25 cellular contexts compared by ENCODE assay signal in the genomic region with DNA sequence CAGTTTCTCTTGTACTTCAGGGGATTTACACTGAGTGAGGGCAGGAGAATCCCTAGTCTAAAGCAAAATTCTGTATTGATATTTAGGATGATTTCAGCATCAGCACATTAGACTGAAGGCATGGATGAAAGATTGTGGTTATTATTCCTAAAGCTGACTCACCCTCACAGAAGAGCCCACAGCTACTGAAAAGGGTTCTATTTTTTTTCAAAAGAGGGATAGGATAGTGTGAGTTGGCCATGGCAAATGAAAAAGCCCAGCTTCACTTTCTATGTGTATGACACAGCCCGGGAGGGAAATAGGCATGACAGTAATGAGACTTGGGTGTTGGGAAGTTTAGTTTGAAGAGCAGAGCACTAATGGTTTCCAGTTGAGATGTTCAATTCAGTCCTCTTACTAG.
DNase-seq lines count a peak whose midpoint lies in the region; ATAC-seq, FAIRE-seq and TF ChIP-seq lines count a peak whose summit lies in the region.
"Had no signal": no experiment of that assay in that cellular context is flagged by ENCODE, and none has a peak within 500 bp of the region (broad histone marks: within the 10 kb centered on the region; RNA-seq: fewer than 3 reads in every experiment).

No MANE protein-coding gene starts in this region.

- 80 to 89% methylated on average over 1 of the region's 1 CpG for WGBS in body of pancreas, 2 donors

- H3K9me3 ChIP-seq in astrocyte (ENCODE audit: insufficient read depth, low read depth, low read length) (no peaks in the 10 kb centered on the region), osteoblast (ENCODE audit: low read depth, low read length) (no peaks in the 10 kb centered on the region), body of pancreas (no peaks in the 10 kb centered on the region)
- no peaks in the 10 kb centered on the region for H3K9me3 ChIP-seq in CD8-positive, alpha-beta memory T cell (ENCODE audit: low read length)
- H3K9me3 ChIP-seq: SK-N-SH had no signal

- FAIRE-seq in astrocyte (lab: Jason Lieb, UNC) = no peak

- peak; percentile 10 for DNase-seq in COLO829 (ENCODE audit: low spot score)
- DNase-seq in astrocyte (ENCODE audit: low read depth) = peak; percentile 78
- no peak for DNase-seq in neural crest cell (ENCODE audit: low read depth, low spot score)
- DNase-seq in osteoblast (ENCODE audit: insufficient read length, low spot score, missing footprints) = no peak
- no peak for DNase-seq in body of pancreas
- DNase-seq in CD8-positive, alpha-beta memory T cell = no peak
- DNase-seq: activated CD4-positive, CD25-positive, alpha-beta regulatory T cell treated with anti-CD3 and anti-CD28 coated beads, Interleukin-2, amount 50 U/mL, for 72 hours; activated CD8-positive, alpha-beta T cell treated with anti-CD3 and anti-CD28 coated beads for 36 hours; activated gamma-delta T cell; glutamatergic neuron; GM23248; islet precursor cell; NCI-H1105 treated with DMSO at 0.1 percent for 48 hours; NCI-H1930; NCI-H774; right cardiac atrium; SK-N-SH; stimulated activated CD4-positive, alpha-beta T cell treated with anti-CD3 and anti-CD28 coated beads, Interleukin-2, amount 100 ng/mL, for 48 hours; T-helper 17 cell had no signal

- intact Hi-C loops in body of pancreas (cut with DNase I) = no loop called here

- TF ChIP-seq POLR2A in body of pancreas (IDR thresholded peaks at IDR 0.05) = no peak

- TF ChIP-seq CTCF in astrocyte (IDR thresholded peaks at IDR 0.05; ENCODE audit: insufficient read depth, low read depth, low read length) (no peak), neural crest cell (conservative IDR thresholded peaks at IDR 0.05) (no peak), osteoblast (IDR thresholded peaks at IDR 0.05; ENCODE audit: extremely low read depth, low read depth, low read length) (no peak), body of pancreas (IDR thresholded peaks at IDR 0.05) (no peak)

- no peak overlapping the region for H2AFZ ChIP-seq in astrocyte (ENCODE audit: low read depth, low read length)
- H2AFZ ChIP-seq in osteoblast (ENCODE audit: low read length) = no peak overlapping the region
- H2AFZ ChIP-seq: GM23248, parathyroid adenoma had no signal

- peaks cover 5% of the 10 kb centered on the region for H3K36me3 Mint-ChIP-seq in astrocyte (ENCODE audit: low read depth, unreplicated experiment)
- H3K36me3 Mint-ChIP-seq in neural crest cell (ENCODE audit: low read depth) = no peaks in the 10 kb centered on the region
- no peaks in the 10 kb centered on the region for H3K36me3 Mint-ChIP-seq in CD8-positive, alpha-beta memory T cell

- H3K4me1 Mint-ChIP-seq in astrocyte (ENCODE audit: low read depth, unreplicated experiment) (peaks cover 48% of the 10 kb centered on the region), neural crest cell (peaks cover 6% of the 10 kb centered on the region)
- H3K4me1 Mint-ChIP-seq in CD8-positive, alpha-beta memory T cell = no peaks in the 10 kb centered on the region
- H3K4me1 Mint-ChIP-seq: IgD-negative memory B cell, T-helper 17 cell had no signal

- POLR2A ChIA-PET in CD8-positive, alpha-beta memory T cell (lab: Charles Lee) = no interaction called here

- no peaks in the 10 kb centered on the region for H4K20me1 ChIP-seq in astrocyte (ENCODE audit: insufficient read depth, low read length)
- no peaks in the 10 kb centered on the region for H4K20me1 ChIP-seq in osteoblast (ENCODE audit: insufficient read depth, low read length)

- no peak overlapping the region for H3K27ac ChIP-seq in astrocyte (ENCODE audit: low read depth, low read length)
- H3K27ac ChIP-seq in osteoblast (ENCODE audit: low read depth, low read length) = no peak overlapping the region
- no peak overlapping the region for H3K27ac ChIP-seq in body of pancreas
- no peak overlapping the region for H3K27ac ChIP-seq in CD8-positive, alpha-beta memory T cell (ENCODE audit: low read depth, low read length)
- H3K27ac ChIP-seq: C4-2B, GM23248, parathyroid adenoma had no signal

- H3K79me2 ChIP-seq in astrocyte (ENCODE audit: insufficient read depth, low read length) = no peaks in the 10 kb centered on the region
- no peaks in the 10 kb centered on the region for H3K79me2 ChIP-seq in osteoblast (ENCODE audit: insufficient read depth, low read length)
- H3K79me2 ChIP-seq: parathyroid adenoma had no signal

- peaks cover 3% of the 10 kb centered on the region for H3K9me3 Mint-ChIP-seq in astrocyte (ENCODE audit: unreplicated experiment)
- no peaks in the 10 kb centered on the region for H3K9me3 Mint-ChIP-seq in neural crest cell
- no peaks in the 10 kb centered on the region for H3K9me3 Mint-ChIP-seq in CD8-positive, alpha-beta memory T cell
- H3K9me3 Mint-ChIP-seq: activated CD8-positive, alpha-beta T cell treated with anti-CD3 and anti-CD28 coated beads for 36 hours; type B pancreatic cell had no signal

- peak overlapping the region; percentile 4 for H3K27ac Mint-ChIP-seq in astrocyte (ENCODE audit: unreplicated experiment)
- H3K27ac Mint-ChIP-seq in neural crest cell (ENCODE audit: unreplicated experiment) = peak overlapping the region; percentile 15
- H3K27ac Mint-ChIP-seq in CD8-positive, alpha-beta memory T cell = no peak overlapping the region
- H3K27ac Mint-ChIP-seq: activated CD8-positive, alpha-beta T cell treated with anti-CD3 and anti-CD28 coated beads for 36 hours; T-helper 17 cell; type B pancreatic cell had no signal

- H3K4me3 ChIP-seq in astrocyte (ENCODE audit: insufficient read depth, low read depth, low read length) (no peak overlapping the region), osteoblast (ENCODE audit: insufficient read depth, low read length) (no peak overlapping the region), body of pancreas (no peak overlapping the region)
- H3K4me3 ChIP-seq in CD8-positive, alpha-beta memory T cell (ENCODE audit: low read length) = no peak overlapping the region
- H3K4me3 ChIP-seq: GM23248, lung had no signal

- no peaks in the 10 kb centered on the region for H3K27me3 Mint-ChIP-seq in astrocyte (ENCODE audit: low read depth, unreplicated experiment)
- no peaks in the 10 kb centered on the region for H3K27me3 Mint-ChIP-seq in neural crest cell (ENCODE audit: low read depth)
- no peaks in the 10 kb centered on the region for H3K27me3 Mint-ChIP-seq in CD8-positive, alpha-beta memory T cell

- H3K9ac ChIP-seq in astrocyte (ENCODE audit: low read length) = no peak overlapping the region
- H3K9ac ChIP-seq: GM23248, parathyroid adenoma, SK-N-SH had no signal

- H3K27me3 ChIP-seq in astrocyte (ENCODE audit: insufficient read depth, low read length) = no peaks in the 10 kb centered on the region
- H3K27me3 ChIP-seq in osteoblast (ENCODE audit: insufficient read depth, low read length) = no peaks in the 10 kb centered on the region
- no peaks in the 10 kb centered on the region for H3K27me3 ChIP-seq in body of pancreas
- no peaks in the 10 kb centered on the region for H3K27me3 ChIP-seq in CD8-positive, alpha-beta memory T cell (ENCODE audit: insufficient read depth, low read length, poor library complexity, severe bottlenecking)

- H3K4me2 ChIP-seq in astrocyte (ENCODE audit: low read length) (peak overlapping the region; percentile 23), osteoblast (ENCODE audit: insufficient read depth, low read length) (no peak overlapping the region)
- H3K4me2 ChIP-seq: SK-N-SH had no signal

- ATAC-seq in HG02870 (IDR thresholded peaks at IDR 0.05; ENCODE audit: unreplicated experiment) = peak; percentile 44
- no peak for ATAC-seq in body of pancreas
- ATAC-seq: activated CD8-positive, alpha-beta T cell treated with anti-CD3 and anti-CD28 coated beads for 36 hours; right cardiac atrium; T-helper 17 cell had no signal

- no peaks in the 10 kb centered on the region for H3K36me3 ChIP-seq in astrocyte (ENCODE audit: insufficient read depth, low read length)
- H3K36me3 ChIP-seq in osteoblast (ENCODE audit: insufficient read depth, low read length) = no peaks in the 10 kb centered on the region
- no peaks in the 10 kb centered on the region for H3K36me3 ChIP-seq in body of pancreas (replicated peaks in 1 of 2; ENCODE audit: insufficient read depth in 1 of 2, low read depth in 2 of 2)
- no peaks in the 10 kb centered on the region for H3K36me3 ChIP-seq in CD8-positive, alpha-beta memory T cell (ENCODE audit: insufficient read depth, low read length)

- CTCF ChIA-PET in CD8-positive, alpha-beta memory T cell (lab: Charles Lee) = no interaction called here

- H3K4me1 ChIP-seq in astrocyte (ENCODE audit: insufficient read depth, low read length) = peaks cover 16% of the 10 kb centered on the region
- no peaks in the 10 kb centered on the region for H3K4me1 ChIP-seq in osteoblast (ENCODE audit: insufficient read depth, low read length)
- no peaks in the 10 kb centered on the region for H3K4me1 ChIP-seq in body of pancreas
- H3K4me1 ChIP-seq in CD8-positive, alpha-beta memory T cell (ENCODE audit: insufficient read depth, low read length) = no peaks in the 10 kb centered on the region
- H3K4me1 ChIP-seq: parathyroid adenoma had no signal

- H3K4me3 Mint-ChIP-seq in astrocyte (ENCODE audit: unreplicated experiment) (peak overlapping the region; percentile 21), neural crest cell (no peak overlapping the region)
- no peak overlapping the region for H3K4me3 Mint-ChIP-seq in CD8-positive, alpha-beta memory T cell
- H3K4me3 Mint-ChIP-seq: activated CD8-positive, alpha-beta T cell treated with anti-CD3 and anti-CD28 coated beads for 36 hours; IgD-negative memory B cell; T-helper 17 cell; type B pancreatic cell had no signal

Comparison
In these comparisons a context has a peak if more than half of its experiments do, and no peak if none do; other contexts are left out.
1. DNase-seq: peak in COLO829 (single experiment) and astrocyte (single experiment); none in neural crest cell (single experiment), osteoblast (single experiment), body of pancreas (0 of 4) and CD8-positive, alpha-beta memory T cell (0 of 5).
2. H3K27ac Mint-ChIP-seq: peak in astrocyte (single experiment) and neural crest cell (single experiment); none in CD8-positive, alpha-beta memory T cell (0 of 8).